In genomic region chr3:97821413-97821809, GRCh38 we compare ENCODE assay signal across 8 cellular contexts. TPM values are rescaled to one million over a fixed set of nuclear protein-coding genes. Genes with fewer than 3 reads are reported as not detected.
DNase-seq lines count a peak whose midpoint lies in the region; ATAC-seq and TF ChIP-seq lines count a peak whose summit lies in the region.

No MANE protein-coding gene starts in this region.

- peak; percentile 54 for DNase-seq in COLO668 (lab: John Stamatoyannopoulos, UW; ENCODE audit: unreplicated experiment)
- no peak for DNase-seq in T-helper 2 cell treated with Interferon-gamma antibody and Interleukin-4, amounts not matched to agents 5 μg/mL and 100 μg/mL, for 36 hours (ENCODE audit: low spot score)
- DNase-seq in cerebellar cortex (ENCODE audit: low spot score): peak; percentile 39
- peak; percentile 29 for DNase-seq in stimulated activated CD8-positive, alpha-beta memory T cell treated with anti-CD3 and anti-CD28 coated beads, Interleukin-4, amount 100 ng/mL, for 24 hours (ENCODE audit: low read depth)
- no peak for DNase-seq in GM13977 (ENCODE audit: low spot score)

- no peak for TF ChIP-seq RAD21 in liver (IDR thresholded peaks at IDR 0.05)

- no peaks in the 10 kb centered on the region for H3K36me3 ChIP-seq in liver (ENCODE audit: control insufficient read depth in 4 of 4, insufficient read depth in 3 of 4, low read depth in 1 of 4, low read length in 3 of 4)

- no peaks in the 10 kb centered on the region for H3K9me3 Mint-ChIP-seq in T-helper 2 cell treated with Interferon-gamma antibody and Interleukin-4, amounts not matched to agents 5 μg/mL and 100 μg/mL, for 36 hours

- peak overlapping the region; percentile 62 to 84 for H3K27ac ChIP-seq in liver (ENCODE audit: low read depth in 1 of 2, low read length in 2 of 2)

- H3K4me3 ChIP-seq in liver (ENCODE audit: low read depth in 1 of 3, low read length in 3 of 3): peak overlapping the region; percentile 50 to 85 (median 77)

- H3K9me3 ChIP-seq in liver (ENCODE audit: control insufficient read depth in 4 of 4, low read length in 3 of 4): no peaks in the 10 kb centered on the region

- ATAC-seq in GM19438 (IDR thresholded peaks at IDR 0.05; ENCODE audit: low read depth, unreplicated experiment) (peak; percentile 50), HG03457 (IDR thresholded peaks at IDR 0.05; ENCODE audit: unreplicated experiment) (peak; percentile 47)

- peak overlapping the region; percentile 63 for H3K27ac Mint-ChIP-seq in T-helper 2 cell treated with Interferon-gamma antibody and Interleukin-4, amounts not matched to agents 5 μg/mL and 100 μg/mL, for 36 hours

- H3K4me1 ChIP-seq in liver (ENCODE audit: control insufficient read depth in 4 of 4, insufficient read depth in 4 of 4, low read length in 3 of 4): peaks cover 0 to 7% (median 2%) of the 10 kb centered on the region in 4 donors

- no peaks in the 10 kb centered on the region for H3K27me3 ChIP-seq in liver (ENCODE audit: control insufficient read depth in 4 of 4, insufficient read depth in 4 of 4, low read length in 3 of 4)

- peak overlapping the region; percentile 99 for H3K4me3 Mint-ChIP-seq in T-helper 2 cell treated with Interferon-gamma antibody and Interleukin-4, amounts not matched to agents 5 μg/mL and 100 μg/mL, for 36 hours

- peaks cover 36% of the 10 kb centered on the region for H3K27me3 Mint-ChIP-seq in T-helper 2 cell treated with Interferon-gamma antibody and Interleukin-4, amounts not matched to agents 5 μg/mL and 100 μg/mL, for 36 hours (ENCODE audit: low read depth)

- H3K9ac ChIP-seq in liver (ENCODE audit: low read depth in 1 of 2, low read length in 2 of 2): peak overlapping the region; percentile 74 to 84

- TF ChIP-seq CTCF in liver (IDR thresholded peaks at IDR 0.05; ENCODE audit: low read depth, low read length, missing input control) (peak; percentile 15), GM13977 (IDR thresholded peaks at IDR 0.05; ENCODE audit: extremely low read depth, insufficient read depth, missing control alignments) (no peak)

- peaks cover 25% of the 10 kb centered on the region for H3K4me1 Mint-ChIP-seq in T-helper 2 cell treated with Interferon-gamma antibody and Interleukin-4, amounts not matched to agents 5 μg/mL and 100 μg/mL, for 36 hours (ENCODE audit: low read depth)

- in situ Hi-C loops in GM13977 (cut with MboI; ENCODE audit: low pct_unique_long_range_greater_than_20kb, low sequenced_read_pairs, unreplicated experiment): no loop called here

- H3K36me3 Mint-ChIP-seq in T-helper 2 cell treated with Interferon-gamma antibody and Interleukin-4, amounts not matched to agents 5 μg/mL and 100 μg/mL, for 36 hours (ENCODE audit: low read depth): peaks cover 1% of the 10 kb centered on the region

- under 1% methylated on average over 22 of the region's 22 CpGs for WGBS in liver

TF ChIP-seq in liver, 16 proteins besides CTCF, POLR2A, EP300 and RAD21:
- TF ChIP-seq REST (IDR thresholded peaks at IDR 0.05) (no peak), FOXA2 (IDR thresholded peaks at IDR 0.05) (no peak), ATF3 (IDR thresholded peaks at IDR 0.05) (no peak), TAF1 (conservative IDR thresholded peaks at IDR 0.05) (no peak), HNF4A (conservative IDR thresholded peaks at IDR 0.05) (no peak), FOXA1 (IDR thresholded peaks at IDR 0.05) (no peak), GABPA (IDR thresholded peaks at IDR 0.05 in 1 of 2, conservative IDR thresholded peaks at IDR 0.05 in 1 of 2) (no peak), EGR1 (IDR thresholded peaks at IDR 0.05; ENCODE audit: low read depth in 2 of 2) (no peak), ZBTB33 (IDR thresholded peaks at IDR 0.05) (no peak), RXRA (IDR thresholded peaks at IDR 0.05) (no peak)

RNA-seq across cellular contexts. Expression of gene CRYBG3, which starts 0.4 kb away (rescaled TPM):
- 1 to 10 TPM; 3.1 to 9.5 TPM for total RNA-seq in liver
- polyA plus RNA-seq in liver: 1 to 10 TPM; 1.1 to 2.0 TPM

RNA-seq across cellular contexts. Expression of gene ARL6, which starts 56.9 kb away (rescaled TPM):
- 1 to 10 TPM; 1.1 to 3.4 TPM for total RNA-seq in liver
- polyA plus RNA-seq in liver: 1 to 10 TPM; 1.4 TPM

Comparison
In these comparisons a context has a peak if more than half of its experiments do, and no peak if none do; other contexts are left out.
1. DNase-seq: peak in COLO668 (single experiment), cerebellar cortex (single experiment) and stimulated activated CD8-positive, alpha-beta memory T cell treated with anti-CD3 and anti-CD28 coated beads, Interleukin-4, amount 100 ng/mL, for 24 hours (single experiment); none in T-helper 2 cell treated with Interferon-gamma antibody and Interleukin-4, amounts not matched to agents 5 μg/mL and 100 μg/mL, for 36 hours (single experiment) and GM13977 (single experiment).